ENCODE assay signal across 8 cellular contexts in the genomic region with DNA sequence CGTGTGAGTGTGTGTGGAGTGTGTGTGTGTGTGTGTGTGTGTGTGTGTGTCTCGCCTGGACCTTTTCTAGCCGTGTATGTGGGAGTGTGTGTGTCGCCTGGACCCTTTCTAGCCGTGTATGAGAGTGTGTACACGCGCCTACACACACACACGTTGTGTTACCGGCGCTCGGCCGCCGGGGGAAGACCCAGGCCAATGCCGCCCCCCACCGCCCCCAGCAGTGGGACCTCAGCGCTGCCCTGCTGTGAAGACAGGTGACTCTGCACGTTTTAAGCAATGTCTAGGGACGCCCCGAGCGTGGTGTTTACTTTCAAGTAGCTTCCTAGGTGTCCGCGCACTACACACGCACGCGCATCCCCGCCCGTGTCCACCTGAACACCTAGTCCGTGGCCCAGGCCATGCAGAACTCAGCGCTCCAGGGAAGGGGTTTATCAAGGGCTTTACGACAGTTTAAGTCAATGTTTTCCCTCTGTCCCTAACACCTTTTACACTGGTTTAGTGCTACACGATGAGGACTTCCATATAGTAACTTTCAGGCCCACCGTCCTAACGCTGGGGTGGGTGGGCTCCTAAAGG. TPM values are rescaled to one million over a fixed set of nuclear protein-coding genes. Genes with fewer than 3 reads are reported as not detected.
DNase-seq lines count a peak whose midpoint lies in the region; ATAC-seq and TF ChIP-seq lines count a peak whose summit lies in the region.

No MANE protein-coding gene starts in this region.

- H2BK15ac ChIP-seq in mesendoderm (replicated peaks; ENCODE audit: low read depth), result no peak overlapping the region

- H2BK120ac ChIP-seq in mesendoderm (ENCODE audit: low read depth, low read length), result no peak overlapping the region

- TF ChIP-seq CTCF in CD14-positive monocyte (IDR thresholded peaks at IDR 0.05), result peak; percentile 14

- peaks cover 13% of the 10 kb centered on the region for H3K27me3 ChIP-seq in mesendoderm (ENCODE audit: insufficient read depth, low read length, poor library complexity)

- peaks cover 0 to 2% of the 10 kb centered on the region in 2 donors for H3K36me3 Mint-ChIP-seq in CD14-positive monocyte

- no peak overlapping the region for H3K18ac ChIP-seq in mesendoderm (ENCODE audit: low read length)

- H3K4me1 ChIP-seq in mesendoderm (ENCODE audit: control insufficient read depth, low read depth, low read length), result peaks cover 3% of the 10 kb centered on the region

- no peaks in the 10 kb centered on the region for H3K79me2 ChIP-seq in mesendoderm (ENCODE audit: control insufficient read depth, insufficient read depth, low read length)

- H3K23ac ChIP-seq in mesendoderm (ENCODE audit: low read length), result peak overlapping the region; percentile 24

- H3K56ac ChIP-seq in mesendoderm (ENCODE audit: low read length), result peak overlapping the region; percentile 91

- WGBS in mesendoderm (ENCODE audit: extremely low coverage, insufficient coverage, low lambda C conversion rate), result no CpG with 5 or more reads among the region's 33 CpGs

- peak overlapping the region; percentile 42 to 94 (median 73) for H3K27ac Mint-ChIP-seq in CD14-positive monocyte

- no peaks in the 10 kb centered on the region for H3K79me1 ChIP-seq in mesendoderm (ENCODE audit: low read length)

- H3K27ac ChIP-seq in mesendoderm (ENCODE audit: low read depth, low read length), result no peak overlapping the region

- no peak overlapping the region for H4K5ac ChIP-seq in mesendoderm (ENCODE audit: low read length)

- no peak overlapping the region for H2AK5ac ChIP-seq in mesendoderm (ENCODE audit: low read length)

- H2BK5ac ChIP-seq in mesendoderm (ENCODE audit: low read length), result no peak overlapping the region

- no peaks in the 10 kb centered on the region for H3K9me3 Mint-ChIP-seq in CD14-positive monocyte

- H3K4me3 Mint-ChIP-seq in CD14-positive monocyte, result peak overlapping the region; percentile 85 to 89

- peak overlapping the region; percentile 90 for H3K4ac ChIP-seq in mesendoderm (ENCODE audit: low read depth, low read length)

- peak; percentile 11 for ATAC-seq in GM21423 (IDR thresholded peaks at IDR 0.05; ENCODE audit: unreplicated experiment)
- no peak for ATAC-seq in HG02973 (IDR thresholded peaks at IDR 0.05; ENCODE audit: unreplicated experiment)

- DNase-seq in CD14-positive monocyte (ENCODE audit: low spot score), result peak; percentile 49
- DNase-seq in MV-4-11 (lab: John Stamatoyannopoulos, UW), result peak; percentile 45
- peak; percentile 52 to 57 for DNase-seq in activated CD4-positive, alpha-beta T cell treated with anti-CD3 and anti-CD28 coated beads for 4 hours
- DNase-seq in ecto neural progenitor cell (ENCODE audit: low spot score), result peak; percentile 65
- peak; percentile 44 for DNase-seq in mesendoderm
- peak; percentile 37 for DNase-seq in superior temporal gyrus (ENCODE audit: extremely low spot score)

- H3K9ac ChIP-seq in mesendoderm (ENCODE audit: low read length), result peak overlapping the region; percentile 78

- peak overlapping the region; percentile 79 for H3K4me2 ChIP-seq in mesendoderm (ENCODE audit: low read length)

- peaks cover 8 to 15% (median 8%) of the 10 kb centered on the region in 3 donors for H3K27me3 Mint-ChIP-seq in CD14-positive monocyte (ENCODE audit: low read depth in 3 of 3)

- peaks cover 49% of the 10 kb centered on the region for H3K4me1 Mint-ChIP-seq in CD14-positive monocyte

- H3K4me3 ChIP-seq in mesendoderm (ENCODE audit: low read length), result peak overlapping the region; percentile 39

- no peaks in the 10 kb centered on the region for H3K36me3 ChIP-seq in mesendoderm (ENCODE audit: control insufficient read depth, insufficient read depth, low read length)

- intact Hi-C loops in CD14-positive monocyte (cut with micrococcal nuclease), result loop anchor here in 1 of 2 donors (5.0 to 10.0 kb wide), 2 partner anchors 188 to 306 kb away; no protein-coding TSS in a partner anchor

- no peak overlapping the region for H4K8ac ChIP-seq in mesendoderm (ENCODE audit: low read depth, low read length)

RNA-seq across cellular contexts. Expression of gene BCL2, which starts 1.2 kb away (rescaled TPM):
- 1 to 10 TPM in 1 of 2 donors, under 1 TPM in 1; 0.58 to 1.1 TPM for polyA plus RNA-seq in CD14-positive monocyte
- 1.5 TPM for polyA plus RNA-seq in mesendoderm (2013, experiment 1 of 2)
- 1.6 TPM for polyA plus RNA-seq in mesendoderm (2013, experiment 2 of 2)

RNA-seq across cellular contexts. Expression of gene KDSR, which starts 46.2 kb away (rescaled TPM):
- polyA plus RNA-seq in CD14-positive monocyte, result 10 to 100 TPM; 29.9 to 38.5 TPM
- 17.8 TPM for polyA plus RNA-seq in mesendoderm (2013, experiment 1 of 2)
- 19.9 TPM for polyA plus RNA-seq in mesendoderm (2013, experiment 2 of 2)
